In genomic region chr12:47135578-47135977, GRCh38 we compare ENCODE assay signal across 34 cellular contexts.
"Had no signal": no experiment of that assay in that cellular context is flagged by ENCODE, and none has a peak within 500 bp of the region (broad histone marks: within the 10 kb centered on the region; RNA-seq: fewer than 3 reads in every experiment).

No MANE protein-coding gene starts in this region.

- ATAC-seq: activated CD8-positive, alpha-beta T cell treated with anti-CD3 and anti-CD28 coated beads for 36 hours; activated naive CD4-positive, alpha-beta T cell treated with anti-CD3 and anti-CD28 coated beads, Interleukin-2, amount 50 U/mL, for 72 hours; activated T-cell treated with anti-CD3 and anti-CD28 coated beads, Interleukin-2, amount 50 U/mL, for 4 hours; activated T-cell treated with anti-CD3 and anti-CD28 coated beads, Interleukin-2, amount 50 U/mL, for 72 hours; activated T-helper 17 cell treated with anti-CD3 and anti-CD28 coated beads, Interleukin-2, amount 50 U/mL, for 72 hours; body of pancreas had no signal

- DNase-seq: activated B cell treated with CpG ODN at 0.5 μM for 24 hours; activated CD4-positive, alpha-beta memory T cell treated with anti-CD3 and anti-CD28 coated beads for 36 hours; activated CD4-positive, alpha-beta T cell treated with anti-CD3 and anti-CD28 coated beads for 4 hours; activated CD4-positive, alpha-beta T cell treated with anti-CD3 and anti-CD28 coated beads, Interleukin-2, amount 10 ng/mL, durations not matched to agents 24 days and 14 days; activated CD4-positive, alpha-beta T cell treated with anti-CD3 and anti-CD28 coated beads, Interleukin-2, amount 50 U/mL, for 1 hour; activated CD4-positive, alpha-beta T cell treated with anti-CD3 and anti-CD28 coated beads, Interleukin-2, amount 50 U/mL, for 4 hours; activated CD4-positive, CD25-positive, alpha-beta regulatory T cell treated with anti-CD3 and anti-CD28 coated beads, Interleukin-2, amount 50 U/mL, for 72 hours; activated CD8-positive, alpha-beta memory T cell treated with anti-CD3 and anti-CD28 coated beads, Interleukin-2, amount 50 U/mL, for 4 hours; activated CD8-positive, alpha-beta T cell treated with anti-CD3 and anti-CD28 coated beads for 36 hours; activated effector memory CD4-positive, alpha-beta T cell treated with anti-CD3 and anti-CD28 coated beads, Interleukin-2, amount 50 U/mL, for 16 hours; activated gamma-delta T cell treated with Interleukin-2 at 50 U/mL for 16 hours; activated naive CD4-positive, alpha-beta T cell; activated naive CD4-positive, alpha-beta T cell treated with anti-CD3 and anti-CD28 coated beads for 36 hours; activated naive CD4-positive, alpha-beta T cell treated with anti-CD3 and anti-CD28 coated beads, Interleukin-2, amount 50 U/mL, for 16 hours; activated naive CD8-positive, alpha-beta T cell treated with anti-CD3 and anti-CD28 coated beads for 36 hours; activated T-cell treated with anti-CD3 and anti-CD28 coated beads for 4 hours; activated T-cell treated with anti-CD3 and anti-CD28 coated beads, Interleukin-2, amount 50 U/mL, for 1 hour; activated T-cell treated with anti-CD3 and anti-CD28 coated beads, Interleukin-2, amount 50 U/mL, for 4 hours; activated T-cell treated with anti-CD3 and anti-CD28 coated beads, Interleukin-2, amount 50 U/mL, for 72 hours; adrenal gland; amniotic stem cell; body of pancreas; brain microvascular endothelial cell; central memory CD4-positive, alpha-beta T cell; T-helper 1 cell; T-helper 2 cell; T-helper 9 cell had no signal

- H3K4me3 Mint-ChIP-seq: activated B cell treated with CpG ODN at 0.5 μM for 24 hours; activated CD4-positive, alpha-beta memory T cell treated with anti-CD3 and anti-CD28 coated beads for 36 hours; activated CD4-positive, alpha-beta T cell treated with anti-CD3 and anti-CD28 coated beads, Interleukin-2, amount 10 ng/mL, durations not matched to agents 24 days and 14 days; activated CD8-positive, alpha-beta T cell treated with anti-CD3 and anti-CD28 coated beads for 36 hours; activated naive CD4-positive, alpha-beta T cell treated with anti-CD3 and anti-CD28 coated beads for 36 hours; activated naive CD8-positive, alpha-beta T cell treated with anti-CD3 and anti-CD28 coated beads for 36 hours; activated T-cell treated with anti-CD3 and anti-CD28 coated beads, Interleukin-2, amount 50 U/mL, for 4 hours; activated T-cell treated with anti-CD3 and anti-CD28 coated beads, Interleukin-2, amount 50 U/mL, for 72 hours; activated T-helper 1 cell treated with anti-CD3 and anti-CD28 coated beads, Interleukin-12 subunit alpha, Interleukin-12 subunit beta, Interleukin-2, Interleukin-4 antibody, amounts not matched to agents 30 ng/mL and 10 ng/mL and 1 ng/mL, durations not matched to agents 14 hours and 24 hours and 36 hours; activated T-helper 17 cell treated with anti-CD3 and anti-CD28 coated beads, Interleukin-2, amount 50 U/mL, for 72 hours; T-helper 1 cell treated with Interleukin-12 subunit alpha and Interleukin-12 subunit beta and Interleukin-4 antibody, amounts not matched to agents 30 μg/mL and 1 μg/mL, for 36 hours; T-helper 2 cell treated with Interferon-gamma antibody and Interleukin-4, amounts not matched to agents 5 μg/mL and 100 μg/mL, for 36 hours had no signal

- H3K9me3 Mint-ChIP-seq: activated B cell treated with CpG ODN at 0.5 μM for 24 hours; T-helper 2 cell treated with Interferon-gamma antibody and Interleukin-4, amounts not matched to agents 5 μg/mL and 100 μg/mL, for 36 hours had no signal

- H3K27me3 Mint-ChIP-seq: activated B cell treated with CpG ODN at 0.5 μM for 24 hours; activated CD4-positive, alpha-beta memory T cell treated with anti-CD3 and anti-CD28 coated beads for 36 hours; activated CD4-positive, alpha-beta T cell treated with anti-CD3 and anti-CD28 coated beads, Interleukin-2, amount 10 ng/mL, durations not matched to agents 24 days and 14 days; activated CD8-positive, alpha-beta T cell treated with anti-CD3 and anti-CD28 coated beads for 36 hours; activated naive CD8-positive, alpha-beta T cell treated with anti-CD3 and anti-CD28 coated beads for 36 hours; activated T-helper 17 cell treated with anti-CD3 and anti-CD28 coated beads, Interleukin-2, amount 50 U/mL, for 72 hours had no signal

- H3K4me3 ChIP-seq: adrenal gland, body of pancreas, breast epithelium had no signal

- H3K4me1 ChIP-seq: body of pancreas, breast epithelium had no signal

- H3K27ac ChIP-seq: adrenal gland, body of pancreas, brain microvascular endothelial cell, breast epithelium, VCaP had no signal

- H3K27me3 ChIP-seq: adrenal gland, body of pancreas, brain microvascular endothelial cell, breast epithelium had no signal

- H3K36me3 ChIP-seq: adrenal gland, brain microvascular endothelial cell, breast epithelium had no signal

- H3K27ac Mint-ChIP-seq: activated B cell treated with CpG ODN at 0.5 μM for 24 hours; activated CD4-positive, alpha-beta memory T cell treated with anti-CD3 and anti-CD28 coated beads for 36 hours; activated CD4-positive, alpha-beta T cell treated with anti-CD3 and anti-CD28 coated beads, Interleukin-2, amount 10 ng/mL, durations not matched to agents 24 days and 14 days; activated CD8-positive, alpha-beta T cell treated with anti-CD3 and anti-CD28 coated beads for 36 hours; activated naive CD4-positive, alpha-beta T cell treated with anti-CD3 and anti-CD28 coated beads for 36 hours; activated naive CD4-positive, alpha-beta T cell treated with anti-CD3 and anti-CD28 coated beads, Interleukin-2, amount 50 U/mL, for 72 hours; activated naive CD8-positive, alpha-beta T cell treated with anti-CD3 and anti-CD28 coated beads for 36 hours; activated T-helper 1 cell treated with anti-CD3 and anti-CD28 coated beads, Interleukin-12 subunit alpha, Interleukin-12 subunit beta, Interleukin-2, Interleukin-4 antibody, amounts not matched to agents 30 ng/mL and 10 ng/mL and 1 ng/mL, durations not matched to agents 14 hours and 24 hours and 36 hours; activated T-helper 17 cell treated with anti-CD3 and anti-CD28 coated beads, Interleukin-2, amount 50 U/mL, for 72 hours; T-helper 1 cell treated with Interleukin-12 subunit alpha and Interleukin-12 subunit beta and Interleukin-4 antibody, amounts not matched to agents 30 μg/mL and 1 μg/mL, for 36 hours; T-helper 2 cell treated with Interferon-gamma antibody and Interleukin-4, amounts not matched to agents 5 μg/mL and 100 μg/mL, for 36 hours had no signal

- H3K9me3 ChIP-seq: adrenal gland, breast epithelium had no signal
